In genomic region chr2:235493775-235494715, GRCh38 we compare ENCODE assay signal across 8 cellular contexts. TPM values are rescaled to one million over a fixed set of nuclear protein-coding genes. Genes with fewer than 3 reads are reported as not detected.
A peak's percentile ranks its signal among the peaks of the same experiment; 100 is the strongest.
DNase-seq lines count a peak whose midpoint lies in the region; ATAC-seq and TF ChIP-seq lines count a peak whose summit lies in the region.

TSS of gene AGAP1 (plus strand) at chr2:235494043.

- no peaks in the 10 kb centered on the region for H3K36me3 Mint-ChIP-seq in stimulated activated effector memory CD8-positive, alpha-beta T cell treated with anti-CD3 and anti-CD28 coated beads, Interleukin-12 subunit alpha, Interleukin-12 subunit beta, amount 100 ng/mL, for 72 hours

- no TSS peak for BruUV-seq in A673 (replicated peaks; lab: Mats Ljungman, UMichigan)

- H3K27ac Mint-ChIP-seq in stimulated activated effector memory CD8-positive, alpha-beta T cell treated with anti-CD3 and anti-CD28 coated beads, Interleukin-12 subunit alpha, Interleukin-12 subunit beta, amount 100 ng/mL, for 72 hours = no peak within 1 kb of the TSS

- peak within 1 kb of the TSS; percentile 66 to 74 for H3K9ac ChIP-seq in duodenal mucosa (ENCODE audit: low read depth in 1 of 2, low read length in 2 of 2)

- H3K4me3 ChIP-seq in A673 (ENCODE audit: low read depth, low read length, poor library complexity, severe bottlenecking) = peak within 1 kb of the TSS; percentile 75
- H3K4me3 ChIP-seq in MG63 = peak within 1 kb of the TSS; percentile 55
- peak within 1 kb of the TSS; percentile 76 to 81 for H3K4me3 ChIP-seq in duodenal mucosa (ENCODE audit: low read depth in 1 of 2, low read length in 2 of 2)

- CTCF ChIA-PET in A673 (lab: Charles Lee) = no interaction called here

- H3K27me3 ChIP-seq in A673 (replicated peaks; ENCODE audit: insufficient read depth, low read depth, low read length, poor library complexity) (no peaks in the 10 kb centered on the region), MG63 (no peaks in the 10 kb centered on the region), duodenal mucosa (ENCODE audit: control insufficient read depth in 1 of 2, insufficient read depth in 2 of 2, low read length in 2 of 2) (no peaks in the 10 kb centered on the region)

- no peak for TF ChIP-seq CTCF in A673 (conservative IDR thresholded peaks at IDR 0.05; ENCODE audit: low read depth, low read length)
- TF ChIP-seq CTCF in GM12874 (IDR thresholded peaks at IDR 0.05; ENCODE audit: insufficient read depth, low read depth, low read length) = 0 out of 2 replicates have a peak, but pooled peaks have one; percentile 0

- peaks cover 15% of the 10 kb centered on the region for H3K4me1 ChIP-seq in A673 (ENCODE audit: insufficient read depth, low read length, poor library complexity, severe bottlenecking)
- H3K4me1 ChIP-seq in duodenal mucosa (ENCODE audit: control insufficient read depth in 1 of 2, insufficient read depth in 2 of 2, low read length in 2 of 2) = peaks cover 6 to 22% of the 10 kb centered on the region in 2 donors

- H3K9me3 ChIP-seq in A673 (ENCODE audit: low read depth, low read length, poor library complexity, severe bottlenecking) = no peaks in the 10 kb centered on the region
- H3K9me3 ChIP-seq in MG63 = no peaks in the 10 kb centered on the region
- H3K9me3 ChIP-seq in duodenal mucosa (ENCODE audit: control insufficient read depth in 1 of 2, low read length in 2 of 2) = no peaks in the 10 kb centered on the region

- peak within 1 kb of the TSS; percentile 76 for H3K4me3 Mint-ChIP-seq in stimulated activated effector memory CD8-positive, alpha-beta T cell treated with anti-CD3 and anti-CD28 coated beads, Interleukin-12 subunit alpha, Interleukin-12 subunit beta, amount 100 ng/mL, for 72 hours

- H3K36me3 ChIP-seq in A673 (ENCODE audit: insufficient read depth, low read length, poor library complexity, severe bottlenecking) (no peaks in the 10 kb centered on the region), MG63 (no peaks in the 10 kb centered on the region), duodenal mucosa (ENCODE audit: control insufficient read depth in 1 of 2, insufficient read depth in 2 of 2, low read length in 2 of 2) (peaks cover 0 to 4% of the 10 kb centered on the region in 2 donors)

- peak within 1 kb of the TSS; percentile 73 for H3K27ac ChIP-seq in A673 (ENCODE audit: low read depth, low read length, poor library complexity, severe bottlenecking)
- H3K27ac ChIP-seq in duodenal mucosa (ENCODE audit: low read depth, low read length) = no peak within 1 kb of the TSS

- POLR2A ChIA-PET in A673 (lab: Charles Lee; ENCODE audit: low non-redundant PET) = no interaction called here

- intact Hi-C loops in A673 (cut with micrococcal nuclease; ENCODE audit: unreplicated experiment) = loop anchor here (10.0 kb wide), 1 partner anchor 359 kb away; no protein-coding TSS in a partner anchor

- DNase-seq in A673 (ENCODE audit: low spot score) (peak; percentile 93), MG63 (peak; percentile 92), SW 1271 (lab: John Stamatoyannopoulos, UW) (peak; percentile 42 to 73), left lobe of liver (ENCODE audit: low spot score) (peak; percentile 94)
- DNase-seq in stimulated activated effector memory CD8-positive, alpha-beta T cell treated with anti-CD3 and anti-CD28 coated beads, Interleukin-12 subunit alpha, Interleukin-12 subunit beta, amount 100 ng/mL, for 72 hours (ENCODE audit: low spot score in 2 of 2) = peak in 1 of 2 donors; percentile 56

- peaks cover 2% of the 10 kb centered on the region for H3K9me3 Mint-ChIP-seq in stimulated activated effector memory CD8-positive, alpha-beta T cell treated with anti-CD3 and anti-CD28 coated beads, Interleukin-12 subunit alpha, Interleukin-12 subunit beta, amount 100 ng/mL, for 72 hours

- ATAC-seq in left lobe of liver = peak; percentile 88
- ATAC-seq in stimulated activated effector memory CD8-positive, alpha-beta T cell treated with anti-CD3 and anti-CD28 coated beads, Interleukin-12 subunit alpha, Interleukin-12 subunit beta, amount 100 ng/mL, for 72 hours = peak; percentile 72
- no peak for ATAC-seq in GM21447 (IDR thresholded peaks at IDR 0.05; ENCODE audit: unreplicated experiment)

- peaks cover 20% of the 10 kb centered on the region for H3K4me1 Mint-ChIP-seq in stimulated activated effector memory CD8-positive, alpha-beta T cell treated with anti-CD3 and anti-CD28 coated beads, Interleukin-12 subunit alpha, Interleukin-12 subunit beta, amount 100 ng/mL, for 72 hours

RNA-seq across cellular contexts. Expression of gene AGAP1, which starts in this region (rescaled TPM):
- total RNA-seq in A673 (2021) = 25.3 and 27.5 TPM in 2 replicates
- 5.8 and 8.8 TPM in 2 replicates for total RNA-seq in MG63 (2014; rRNA removed; shearing (Covaris generic); ENCODE audit: low replicate concordance)
- 10.5 TPM for total RNA-seq in left lobe of liver
